In genomic region chr10:117241541-117242462, GRCh38 we compare ENCODE assay signal across 8 cellular contexts. TPM values are rescaled to one million over a fixed set of nuclear protein-coding genes. Genes with fewer than 3 reads are reported as not detected.
DNase-seq lines count a peak whose midpoint lies in the region; ATAC-seq and TF ChIP-seq lines count a peak whose summit lies in the region.

No MANE protein-coding gene starts in this region.

- H3K4me1 Mint-ChIP-seq in CD8-positive, alpha-beta T cell (ENCODE audit: low read depth), result peaks cover 8% of the 10 kb centered on the region
- peaks cover 11% of the 10 kb centered on the region for H3K4me1 Mint-ChIP-seq in nephron progenitor cell

- H3K4me3 ChIP-seq in CD8-positive, alpha-beta T cell (ENCODE audit: low read depth, low read length), result no peak overlapping the region
- H3K4me3 ChIP-seq in epithelial cell of esophagus (ENCODE audit: low read length) (no peak overlapping the region), esophagus squamous epithelium (peak overlapping the region in 2 of 4 donors; percentile 29 to 46), gastrocnemius medialis (no peak overlapping the region)

- peaks cover under 1% of the 10 kb centered on the region for H3K4me1 ChIP-seq in CD8-positive, alpha-beta T cell (ENCODE audit: insufficient read depth, low read length)
- H3K4me1 ChIP-seq in esophagus squamous epithelium (peaks cover 3 to 16% (median 7%) of the 10 kb centered on the region in 3 donors), gastrocnemius medialis (no peaks in the 10 kb centered on the region)

- H3K4me3 Mint-ChIP-seq in CD8-positive, alpha-beta T cell, result peak overlapping the region; percentile 51
- H3K4me3 Mint-ChIP-seq in nephron progenitor cell, result peak overlapping the region; percentile 82

- H3K36me3 Mint-ChIP-seq in CD8-positive, alpha-beta T cell, result no peaks in the 10 kb centered on the region
- H3K36me3 Mint-ChIP-seq in nephron progenitor cell (ENCODE audit: low read depth), result no peaks in the 10 kb centered on the region

- H3K27ac Mint-ChIP-seq in CD8-positive, alpha-beta T cell, result no peak overlapping the region
- H3K27ac Mint-ChIP-seq in nephron progenitor cell, result no peak overlapping the region

- POLR2A ChIA-PET in CD8-positive, alpha-beta T cell (lab: Charles Lee), result no interaction called here

- H3K9me3 Mint-ChIP-seq in CD8-positive, alpha-beta T cell, result peaks cover 2% of the 10 kb centered on the region
- no peaks in the 10 kb centered on the region for H3K9me3 Mint-ChIP-seq in nephron progenitor cell

- H3K36me3 ChIP-seq in CD8-positive, alpha-beta T cell (ENCODE audit: insufficient read depth, low read length), result no peaks in the 10 kb centered on the region
- H3K36me3 ChIP-seq in KOPT-K1 (ENCODE audit: insufficient read depth, low read length) (peaks cover 20% of the 10 kb centered on the region), esophagus squamous epithelium (no peaks in the 10 kb centered on the region), gastrocnemius medialis (no peaks in the 10 kb centered on the region)

- in situ Hi-C loops in gastrocnemius medialis (cut with MboI; ENCODE audit: low sequenced_read_pairs in 4 of 4), result no loop called here

- CTCF ChIA-PET in CD8-positive, alpha-beta T cell (lab: Charles Lee), result interaction anchor here (0.8 kb wide), 1 partner anchor 26 kb away, joined by 4 read pairs; no protein-coding TSS in a partner anchor

- H3K9me3 ChIP-seq in CD8-positive, alpha-beta T cell (ENCODE audit: low read length), result no peaks in the 10 kb centered on the region
- H3K9me3 ChIP-seq in KOPT-K1 (ENCODE audit: insufficient read depth, low read length, poor library complexity, severe bottlenecking) (no peaks in the 10 kb centered on the region), esophagus squamous epithelium (no peaks in the 10 kb centered on the region), gastrocnemius medialis (no peaks in the 10 kb centered on the region)

- no peak for ATAC-seq in CD8-positive, alpha-beta T cell
- no peak for ATAC-seq in gastrocnemius medialis

- WGBS in esophagus squamous epithelium, 2 donors, result 17 to 35% methylated on average over 9 to 14 of the region's 56 CpGs

- no peak for DNase-seq in CD8-positive, alpha-beta T cell
- DNase-seq in epithelial cell of esophagus (ENCODE audit: low read depth), result peak; percentile 24
- peak; percentile 56 for DNase-seq in nephron progenitor cell
- DNase-seq in SIG-M5 (lab: John Stamatoyannopoulos, UW), result no peak
- DNase-seq in esophagus squamous epithelium (lab: John Stamatoyannopoulos, UW), result no peak
- no peak for DNase-seq in gastrocnemius medialis
- no peak for DNase-seq in GOT3 (lab: John Stamatoyannopoulos, UW)

- TF ChIP-seq CTCF in CD8-positive, alpha-beta T cell (IDR thresholded peaks at IDR 0.05), result no peak
- no peak for TF ChIP-seq CTCF in epithelial cell of esophagus (IDR thresholded peaks at IDR 0.05; ENCODE audit: insufficient read depth, low read depth, low read length, missing control alignments)
- no peak for TF ChIP-seq CTCF in nephron progenitor cell (IDR thresholded peaks at IDR 0.05)
- TF ChIP-seq CTCF in esophagus squamous epithelium (IDR thresholded peaks at IDR 0.05), result no peak
- TF ChIP-seq CTCF in gastrocnemius medialis (IDR thresholded peaks at IDR 0.05 in 4 of 5, conservative IDR thresholded peaks at IDR 0.05 in 1 of 5), result no peak

- H3K27me3 Mint-ChIP-seq in CD8-positive, alpha-beta T cell (ENCODE audit: low read depth), result peaks cover 21% of the 10 kb centered on the region
- peaks cover 65% of the 10 kb centered on the region for H3K27me3 Mint-ChIP-seq in nephron progenitor cell (ENCODE audit: low read depth, poor library complexity)

- no peak overlapping the region for H3K27ac ChIP-seq in CD8-positive, alpha-beta T cell (ENCODE audit: low read depth, low read length)
- H3K27ac ChIP-seq in KOPT-K1 (ENCODE audit: low read depth, low read length, poor library complexity, severe bottlenecking), result peak overlapping the region; percentile 53
- H3K27ac ChIP-seq in esophagus squamous epithelium, result peak overlapping the region in 1 of 4 donors; percentile 18
- no peak overlapping the region for H3K27ac ChIP-seq in gastrocnemius medialis

- TF ChIP-seq POLR2A in esophagus squamous epithelium (IDR thresholded peaks at IDR 0.05) (no peak), gastrocnemius medialis (IDR thresholded peaks at IDR 0.05) (no peak)

- no peaks in the 10 kb centered on the region for H3K27me3 ChIP-seq in CD8-positive, alpha-beta T cell (ENCODE audit: insufficient read depth, low read length)
- H3K27me3 ChIP-seq in esophagus squamous epithelium (peaks cover 0 to 92% (median 8%) of the 10 kb centered on the region in 4 donors), gastrocnemius medialis (peaks cover 22 to 29% (median 26%) of the 10 kb centered on the region in 3 donors)

- intact Hi-C loops in CD8-positive, alpha-beta T cell (cut with DNase I, micrococcal nuclease), result no loop called here
- intact Hi-C loops in esophagus squamous epithelium (cut with DNase I) (no loop called here), gastrocnemius medialis (cut with DNase I; ENCODE audit: low total_unique reads) (no loop called here)

RNA-seq across cellular contexts. Expression of gene SLC18A2, which starts 0.9 kb away (rescaled TPM):
- total RNA-seq in CD8-positive, alpha-beta T cell, result under 1 TPM in 1 of 2 experiments, not detected in 1; 0.14 TPM
- total RNA-seq in esophagus squamous epithelium, result 1 to 10 TPM in 2 of 4 donors, under 1 TPM in 2; 0.11 to 2.9 (median 0.68) TPM
- total RNA-seq in gastrocnemius medialis, result under 1 TPM; 0.04 to 0.39 (median 0.13) TPM

RNA-seq across cellular contexts. Expression of gene KCNK18, which starts 44.5 kb away (rescaled TPM):
- total RNA-seq in CD8-positive, alpha-beta T cell, result not detected
- not detected for total RNA-seq in esophagus squamous epithelium
- total RNA-seq in gastrocnemius medialis, result not detected

Comparison
In these comparisons a context has a peak if more than half of its experiments do, and no peak if none do; other contexts are left out.
1. DNase-seq: peak in epithelial cell of esophagus (single experiment) and nephron progenitor cell (single experiment); none in CD8-positive, alpha-beta T cell (0 of 7), SIG-M5 (single experiment), esophagus squamous epithelium (single experiment), gastrocnemius medialis (0 of 2) and GOT3 (single experiment).